14 cellular contexts compared by ENCODE assay signal in the genomic region with DNA sequence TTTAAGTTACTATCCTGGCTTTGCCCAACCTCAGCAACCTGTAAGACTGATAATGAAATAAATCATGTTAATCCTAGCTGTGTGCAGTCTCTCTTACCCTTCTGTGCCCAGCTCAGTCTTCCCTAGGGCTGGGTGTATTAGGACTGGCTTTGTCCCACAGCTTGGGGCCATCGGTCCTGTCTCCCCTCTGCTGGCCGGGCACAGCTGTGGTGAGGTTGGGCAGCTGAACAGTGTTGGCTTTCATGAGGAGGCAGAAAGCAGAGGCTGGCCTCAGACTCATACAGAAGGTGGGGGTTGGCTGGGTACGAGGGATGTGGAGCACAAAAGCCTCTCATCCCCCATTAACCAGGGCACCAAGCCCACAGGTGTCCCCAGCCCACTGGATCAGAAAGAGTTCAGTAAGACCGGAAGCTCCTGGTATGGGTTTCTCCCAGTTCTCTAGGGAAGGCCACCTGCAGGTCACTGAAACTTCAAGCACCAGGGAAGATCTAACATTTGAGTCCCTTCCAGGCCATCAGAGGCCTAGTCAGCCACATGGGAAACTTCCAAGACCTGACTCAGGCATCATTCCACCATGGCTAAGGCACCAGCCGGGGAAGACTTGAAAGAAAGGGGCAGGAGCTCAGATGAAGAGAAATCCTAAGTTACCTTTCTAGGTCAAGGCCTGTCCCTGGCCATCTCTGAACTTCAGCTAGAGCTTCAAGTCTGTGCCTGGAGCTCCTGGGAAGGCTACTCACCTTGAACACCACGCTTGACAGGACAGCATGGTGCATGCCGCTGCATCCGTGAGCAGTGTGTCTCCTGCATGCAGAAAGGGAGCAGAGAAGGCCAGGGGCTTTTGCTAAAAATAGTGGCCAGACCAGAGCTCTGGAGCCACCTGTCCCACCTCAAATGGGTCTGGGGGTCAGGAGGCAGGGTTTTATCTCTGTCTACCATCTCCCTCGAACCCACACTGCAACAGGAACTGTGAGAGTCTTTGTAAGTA. TPM values are rescaled to one million over a fixed set of nuclear protein-coding genes. Genes with fewer than 3 reads are reported as not detected.
DNase-seq lines count a peak whose midpoint lies in the region; TF ChIP-seq lines count a peak whose summit lies in the region.
"Had no signal": no experiment of that assay in that cellular context is flagged by ENCODE, and none has a peak within 500 bp of the region (broad histone marks: within the 10 kb centered on the region; RNA-seq: fewer than 3 reads in every experiment).

No MANE protein-coding gene starts in this region.

- TF ChIP-seq POLR2A in prostate gland (IDR thresholded peaks at IDR 0.05): no peak

- peak; percentile 68 for DNase-seq in AG10803 (ENCODE audit: low read depth)
- DNase-seq in fibroblast of gingiva (ENCODE audit: low read depth): peak; percentile 44
- no peak for DNase-seq in prostate gland (ENCODE audit: low spot score)
- DNase-seq in NAMALWA (ENCODE audit: low spot score): no peak
- DNase-seq in NCI-H524 (lab: John Stamatoyannopoulos, UW): no peak
- DNase-seq in NCI-H345 treated with DMSO at 0.1 percent for 48 hours (lab: John Stamatoyannopoulos, UW; ENCODE audit: unreplicated experiment): no peak
- DNase-seq in NCI-H1436 (lab: John Stamatoyannopoulos, UW): no peak
- DNase-seq: activated effector memory CD4-positive, alpha-beta T cell treated with Interleukin-2 at 50 U/mL for 16 hours; COR-L47; GOT3; naive B cell; NCI-H510A; SHP77 treated with DMSO at 0.1 percent for 48 hours had no signal

- H3K27ac ChIP-seq in OCI-LY3 (ENCODE audit: low read length): peak overlapping the region; percentile 88
- H3K27ac ChIP-seq in prostate gland: peak overlapping the region; percentile 78 to 80

- H3K4me1 ChIP-seq in OCI-LY3 (ENCODE audit: low read length): peaks cover 64% of the 10 kb centered on the region
- peaks cover 54% of the 10 kb centered on the region for H3K4me1 ChIP-seq in prostate gland (replicated peaks)

- TF ChIP-seq CTCF in AG10803 (conservative IDR thresholded peaks at IDR 0.05; ENCODE audit: low read length): no peak
- no peak for TF ChIP-seq CTCF in OCI-LY3 (IDR thresholded peaks at IDR 0.05; ENCODE audit: low read depth, low read length)
- no peak for TF ChIP-seq CTCF in prostate gland (IDR thresholded peaks at IDR 0.05)

- no peak overlapping the region for H2AFZ ChIP-seq in OCI-LY3 (ENCODE audit: low read depth, low read length)

- H4K20me1 ChIP-seq in OCI-LY3 (ENCODE audit: insufficient read depth, low read length): peaks cover 32% of the 10 kb centered on the region

- H3K9me3 ChIP-seq in OCI-LY3 (ENCODE audit: insufficient read depth, low read length) (no peaks in the 10 kb centered on the region), prostate gland (no peaks in the 10 kb centered on the region)

- WGBS in prostate gland: 77% methylated on average over 9 of the region's 9 CpGs

- peaks cover 55% of the 10 kb centered on the region for H3K79me2 ChIP-seq in OCI-LY3 (ENCODE audit: low read length)

- intact Hi-C loops in prostate gland (cut with DNase I): no loop called here

- H3K9ac ChIP-seq in OCI-LY3 (ENCODE audit: low read length): peak overlapping the region; percentile 45; the same call in 1 of the 2 replicates

- H3K4me2 ChIP-seq in OCI-LY3 (ENCODE audit: low read length): peak overlapping the region; percentile 56

- no peak overlapping the region for H3K4me3 ChIP-seq in AG10803 (ENCODE audit: low read length)
- peak overlapping the region; percentile 14; the same call in 1 of the 2 replicates for H3K4me3 ChIP-seq in OCI-LY3 (ENCODE audit: low read length)
- H3K4me3 ChIP-seq in prostate gland: no peak overlapping the region

- H3K27me3 ChIP-seq in OCI-LY3 (ENCODE audit: low read depth, low read length): no peaks in the 10 kb centered on the region
- no peaks in the 10 kb centered on the region for H3K27me3 ChIP-seq in prostate gland (replicated peaks; ENCODE audit: insufficient read depth)

- peaks cover 74% of the 10 kb centered on the region for H3K36me3 ChIP-seq in OCI-LY3 (replicated peaks; ENCODE audit: low read depth, low read length)
- peaks cover 0 to 9% of the 10 kb centered on the region in 2 donors for H3K36me3 ChIP-seq in prostate gland

RNA-seq across cellular contexts. Expression of a gene that starts 8.8 kb away (rescaled TPM):
- 100 to 1,000 TPM in 1 of 2 donors, 10 to 100 TPM in 1; 85.8 to 117 TPM for total RNA-seq in prostate gland

RNA-seq across cellular contexts. Expression of a gene that starts 41.8 kb away (rescaled TPM):
- total RNA-seq in prostate gland: 10 to 100 TPM; 57.8 to 60.4 TPM

RNA-seq across cellular contexts. Expression of a gene that starts 44.5 kb away (rescaled TPM):
- total RNA-seq in prostate gland: 10 to 100 TPM; 38.8 to 98.8 TPM

RNA-seq across cellular contexts. Expression of a gene that starts 45.0 kb away (rescaled TPM):
- 1 to 10 TPM in 1 of 2 donors, under 1 TPM in 1; 0.55 to 4.3 TPM for total RNA-seq in prostate gland

RNA-seq across cellular contexts. Expression of a gene that starts 56.6 kb away (rescaled TPM):
- 100 to 1,000 TPM; 114 to 203 TPM for total RNA-seq in prostate gland

Comparison
In these comparisons a context has a peak if more than half of its experiments do, and no peak if none do; other contexts are left out.
1. DNase-seq: peak in AG10803 (single experiment) and fibroblast of gingiva (single experiment); none in prostate gland (single experiment), NAMALWA (single experiment), NCI-H524 (0 of 2), NCI-H345 treated with DMSO at 0.1 percent for 48 hours (single experiment) and NCI-H1436 (single experiment).